Comparison of ENCODE assay signal across 12 cellular contexts in genomic region chr17:28426081-28426519, GRCh38. TPM values are rescaled to one million over a fixed set of nuclear protein-coding genes. Genes with fewer than 3 reads are reported as not detected.
DNase-seq lines count a peak whose midpoint lies in the region; ATAC-seq and TF ChIP-seq lines count a peak whose summit lies in the region.
"Had no signal": no experiment of that assay in that cellular context is flagged by ENCODE, and none has a peak within 500 bp of the region (broad histone marks: within the 10 kb centered on the region; RNA-seq: fewer than 3 reads in every experiment).

No MANE protein-coding gene starts in this region.

- no TSS peak for BruUV-seq in HCT116 (replicated peaks; lab: Mats Ljungman, UMichigan)

- no peak overlapping the region for H3K27ac ChIP-seq in HCT116 (ENCODE audit: low read depth, low read length)
- no peak overlapping the region for H3K27ac ChIP-seq in adrenal gland
- no peak overlapping the region for H3K27ac ChIP-seq in liver (ENCODE audit: low read depth in 1 of 2, low read length in 2 of 2)
- H3K27ac ChIP-seq: esophagus muscularis mucosa had no signal

- H3K79me2 ChIP-seq in HCT116 (ENCODE audit: insufficient read depth, low read length): no peaks in the 10 kb centered on the region

- CTCF ChIA-PET in BJ (lab: Yijun Ruan, JAX) (interaction anchor here (1.1 to 2.6 kb wide), 2 partner anchors 9 to 20 kb away, joined by 3 to 8 read pairs; no protein-coding TSS in a partner anchor), HCT116 (lab: Charles Lee) (interaction anchor here (1.5 to 1.9 kb wide), 2 partner anchors 9 to 10 kb away, joined by 6 read pairs; no protein-coding TSS in a partner anchor)

- no peak overlapping the region for H2AFZ ChIP-seq in HCT116 (ENCODE audit: low read depth, low read length, poor library complexity, severe bottlenecking)

- H3K4me3 ChIP-seq in BJ (ENCODE audit: low read depth, low read length): no peak overlapping the region
- no peak overlapping the region for H3K4me3 ChIP-seq in HCT116 (replicated peaks in 1 of 2; ENCODE audit: low read depth in 1 of 2, low read length in 2 of 2)
- H3K4me3 ChIP-seq in adrenal gland: no peak overlapping the region
- H3K4me3 ChIP-seq in liver (ENCODE audit: low read depth in 1 of 3, low read length in 3 of 3): no peak overlapping the region
- H3K4me3 ChIP-seq: esophagus muscularis mucosa had no signal

- H3K9ac ChIP-seq in HCT116 (ENCODE audit: low read length) (no peak overlapping the region), liver (ENCODE audit: low read depth in 1 of 2, low read length in 2 of 2) (no peak overlapping the region)

- TF ChIP-seq CTCF in BJ (IDR thresholded peaks at IDR 0.05; ENCODE audit: insufficient read depth, low read depth, low read length): peak; percentile 36; the same call in 1 of the 2 replicates
- TF ChIP-seq CTCF in HCT116 (IDR thresholded peaks at IDR 0.05 in 2 of 3, conservative IDR thresholded peaks at IDR 0.05 in 1 of 3; ENCODE audit: borderline replicate concordance in 1 of 3, insufficient read depth in 1 of 3, low read depth in 2 of 3, low read length in 2 of 3): peak in 2 of 3 experiments; percentile 64 to 69; a peak in 4 of 6 replicates
- TF ChIP-seq CTCF in adrenal gland (IDR thresholded peaks at IDR 0.05): peak in 5 of 6 experiments; percentile 9 to 35 (median 13)
- peak; percentile 25 for TF ChIP-seq CTCF in liver (IDR thresholded peaks at IDR 0.05; ENCODE audit: low read depth, low read length, missing input control)

- H3K9me3 ChIP-seq in HCT116 (ENCODE audit: control insufficient read depth in 1 of 2, insufficient read depth in 1 of 2, low read depth in 1 of 2, low read length in 2 of 2): no peaks in the 10 kb centered on the region
- no peaks in the 10 kb centered on the region for H3K9me3 ChIP-seq in adrenal gland (replicated peaks in 1 of 3)
- no peaks in the 10 kb centered on the region for H3K9me3 ChIP-seq in liver (ENCODE audit: control insufficient read depth in 4 of 4, low read length in 3 of 4)
- H3K9me3 ChIP-seq: esophagus muscularis mucosa had no signal

- RAD21 ChIA-PET in HCT116 (lab: Charles Lee; ENCODE audit: low non-redundant PET in 1 of 2, low total read pairs in 2 of 2, uncharacterized antibody in 2 of 2, unreplicated experiment in 2 of 2): no interaction called here

- H3K36me3 ChIP-seq in BJ (ENCODE audit: control insufficient read depth, insufficient read depth, low read length): no peaks in the 10 kb centered on the region
- no peaks in the 10 kb centered on the region for H3K36me3 ChIP-seq in HCT116 (ENCODE audit: control insufficient read depth in 1 of 2, insufficient read depth in 2 of 2, low read length in 2 of 2)
- no peaks in the 10 kb centered on the region for H3K36me3 ChIP-seq in adrenal gland (replicated peaks in 1 of 2)
- no peaks in the 10 kb centered on the region for H3K36me3 ChIP-seq in liver (ENCODE audit: control insufficient read depth in 4 of 4, insufficient read depth in 3 of 4, low read depth in 1 of 4, low read length in 3 of 4)
- H3K36me3 ChIP-seq: esophagus muscularis mucosa had no signal

- WGBS in adrenal gland, 4 donors: 74 to 88% (median 82%) methylated on average over 9 of the region's 9 CpGs
- 92% methylated on average over 9 of the region's 9 CpGs for WGBS in liver

- TF ChIP-seq RAD21 in HCT116 (IDR thresholded peaks at IDR 0.05; ENCODE audit: low read depth) (no peak), liver (IDR thresholded peaks at IDR 0.05) (peak in 1 of 2 donors; percentile 30)

- peak; percentile 99 for ATAC-seq in HCT116
- no peak for ATAC-seq in HG02588 (IDR thresholded peaks at IDR 0.05; ENCODE audit: unreplicated experiment)
- ATAC-seq: activated CD8-positive, alpha-beta memory T cell treated with anti-CD3 and anti-CD28 coated beads, Interleukin-2, amount 10 ng/mL, durations not matched to agents 7 days and 5 days; naive thymus-derived CD8-positive, alpha-beta T cell had no signal

- H4K20me1 ChIP-seq in HCT116 (ENCODE audit: insufficient read depth): no peaks in the 10 kb centered on the region

- no peaks in the 10 kb centered on the region for H3K4me1 ChIP-seq in HCT116 (ENCODE audit: control insufficient read depth in 1 of 2, insufficient read depth in 2 of 2, low read length in 2 of 2)
- no peaks in the 10 kb centered on the region for H3K4me1 ChIP-seq in adrenal gland (replicated peaks in 1 of 2)
- peaks cover 0 to 8% (median 1%) of the 10 kb centered on the region in 4 donors for H3K4me1 ChIP-seq in liver (ENCODE audit: control insufficient read depth in 4 of 4, insufficient read depth in 4 of 4, low read length in 3 of 4)
- H3K4me1 ChIP-seq: esophagus muscularis mucosa had no signal

- DNase-seq in BJ (ENCODE audit: low read depth) (no peak), HCT116 (ENCODE audit: low read depth, low spot score) (no peak), adrenal gland (no peak), cerebellar nuclear complex (lab: John Stamatoyannopoulos, UW) (no peak), cerebellum (ENCODE audit: low spot score) (no peak), DMS79 (lab: John Stamatoyannopoulos, UW) (no peak)
- DNase-seq: activated CD8-positive, alpha-beta memory T cell treated with anti-CD3 and anti-CD28 coated beads, Interleukin-2, amount 10 ng/mL, durations not matched to agents 7 days and 5 days; naive thymus-derived CD8-positive, alpha-beta T cell; NCI-H526 treated with DMSO at 0.1 percent for 48 hours had no signal

- H3K4me2 ChIP-seq in HCT116 (ENCODE audit: low read length): no peak overlapping the region

- H3K9me2 ChIP-seq in HCT116 (ENCODE audit: insufficient read depth): no peaks in the 10 kb centered on the region

- H3K27me3 ChIP-seq in BJ (ENCODE audit: control insufficient read depth, insufficient read depth, low read length) (peaks cover 3% of the 10 kb centered on the region; the same call in 1 of the 2 replicates), HCT116 (ENCODE audit: insufficient read depth, low read length) (no peaks in the 10 kb centered on the region), adrenal gland (peaks cover 3% of the 10 kb centered on the region), liver (ENCODE audit: control insufficient read depth in 4 of 4, insufficient read depth in 4 of 4, low read length in 3 of 4) (no peaks in the 10 kb centered on the region)

- POLR2A ChIA-PET in BJ (lab: Charles Lee) (no interaction called here), HCT116 (lab: Charles Lee) (no interaction called here)

- no peak for TF ChIP-seq POLR2A in HCT116 (IDR thresholded peaks at IDR 0.05; ENCODE audit: borderline replicate concordance, extremely low read depth, insufficient read depth, insufficient read length)
- TF ChIP-seq POLR2A in adrenal gland (IDR thresholded peaks at IDR 0.05): no peak

- intact Hi-C loops in HCT116 (cut with micrococcal nuclease) (no loop called here), adrenal gland (cut with DNase I) (no loop called here)

TF ChIP-seq in HCT116, 20 proteins besides CTCF, POLR2A, EP300 and RAD21 (continues in another document):
- TF ChIP-seq ZNF274 (IDR thresholded peaks at IDR 0.05; ENCODE audit: low read depth, low read length) (no peak), SRF (IDR thresholded peaks at IDR 0.05; ENCODE audit: low read depth) (no peak), CEBPB (IDR thresholded peaks at IDR 0.05; ENCODE audit: low read depth) (no peak), CBX3 (IDR thresholded peaks at IDR 0.05; ENCODE audit: low read depth) (no peak), SP1 (IDR thresholded peaks at IDR 0.05; ENCODE audit: low read depth) (no peak), ELF1 (IDR thresholded peaks at IDR 0.05; ENCODE audit: borderline replicate concordance, low read depth) (no peak), YY1 (IDR thresholded peaks at IDR 0.05; ENCODE audit: extremely low read depth, insufficient replicate concordance, low read depth, low read length) (no peak), ZFX (IDR thresholded peaks at IDR 0.05) (no peak)

TF ChIP-seq in liver, 16 proteins besides CTCF, POLR2A, EP300 and RAD21 (continues in another document):
- no peak for TF ChIP-seq YY1 (IDR thresholded peaks at IDR 0.05)
- TF ChIP-seq ATF3 (IDR thresholded peaks at IDR 0.05): no peak
- TF ChIP-seq FOXA1 (IDR thresholded peaks at IDR 0.05): no peak

RNA-seq across cellular contexts. Expression of gene SLC46A1, which starts 20.1 kb away (rescaled TPM):
- polyA plus RNA-seq in BJ (2011; rRNA removed) (5.2 and 5.9 TPM in 2 replicates), adrenal gland (100 to 1,000 TPM in 1 of 3 donors, 10 to 100 TPM in 2; 13.3 to 104 (median 15.4) TPM), liver (10 to 100 TPM; 17.9 to 20.4 TPM)
- polyA minus RNA-seq in BJ (2011; rRNA and poly(A)+ RNA removed): 7.2 and 7.3 TPM in 2 replicates
- total RNA-seq in HCT116 (2021; ENCODE audit: unreplicated experiment) (17.8 TPM), adrenal gland (10 to 100 TPM; 35.6 to 79.8 (median 49.9) TPM), liver (10 to 100 TPM; 13.6 to 47.9 TPM), cerebellum (19.3 TPM)
- 7.0 and 7.1 TPM in 2 replicates for polyA plus RNA-seq in HCT116 (2012)

RNA-seq across cellular contexts. Expression of gene SLC13A2, which starts 47.3 kb away (rescaled TPM):
- not detected in 2 replicates for polyA plus RNA-seq in BJ (2011; rRNA removed)
- not detected in 2 replicates for polyA minus RNA-seq in BJ (2011; rRNA and poly(A)+ RNA removed)
- total RNA-seq in HCT116 (2021; ENCODE audit: unreplicated experiment): not detected
- polyA plus RNA-seq in HCT116 (2012): not detected in 2 replicates
- total RNA-seq in adrenal gland: not detected
- under 1 TPM in 2 of 3 donors, not detected in 1; 0.03 to 0.05 TPM for polyA plus RNA-seq in adrenal gland
- total RNA-seq in liver: under 1 TPM; 0.25 to 0.47 TPM
- under 1 TPM; 0.10 to 0.52 TPM for polyA plus RNA-seq in liver
- total RNA-seq in cerebellum: not detected
- total RNA-seq: activated CD8-positive, alpha-beta memory T cell treated with anti-CD3 and anti-CD28 coated beads, Interleukin-2, amount 10 ng/mL, durations not matched to agents 7 days and 5 days; esophagus muscularis mucosa; naive thymus-derived CD8-positive, alpha-beta T cell had no signal
- polyA plus RNA-seq: naive thymus-derived CD8-positive, alpha-beta T cell had no signal

RNA-seq across cellular contexts. Expression of gene SARM1, which starts 54.6 kb away (rescaled TPM):
- polyA plus RNA-seq in BJ (2011; rRNA removed): 8.7 and 13.4 TPM in 2 replicates
- 12.5 and 15.6 TPM in 2 replicates for polyA minus RNA-seq in BJ (2011; rRNA and poly(A)+ RNA removed)
- 1.3 TPM for total RNA-seq in HCT116 (2021; ENCODE audit: unreplicated experiment)
- 1.3 and 1.7 TPM in 2 replicates for polyA plus RNA-seq in HCT116 (2012)
- 10 to 100 TPM; 20.7 to 40.0 (median 28.2) TPM for total RNA-seq in adrenal gland
- 10 to 100 TPM; 10.8 to 22.6 (median 16.0) TPM for polyA plus RNA-seq in adrenal gland
- total RNA-seq in liver: 1 to 10 TPM; 4.9 to 5.4 TPM
- polyA plus RNA-seq in liver: 1 to 10 TPM; 2.4 to 5.4 TPM
- total RNA-seq in cerebellum: 31.9 TPM

RNA-seq across cellular contexts. Expression of gene VTN, which starts 56.0 kb away (rescaled TPM):
- 1.9 and 4.2 TPM in 2 replicates for polyA plus RNA-seq in BJ (2011; rRNA removed)
- 1.4 and 1.8 TPM in 2 replicates for polyA minus RNA-seq in BJ (2011; rRNA and poly(A)+ RNA removed)
- total RNA-seq in HCT116 (2021; ENCODE audit: unreplicated experiment): 1.5 TPM
- not detected in 2 replicates for polyA plus RNA-seq in HCT116 (2012)
- total RNA-seq in adrenal gland: 100 to 1,000 TPM; 140 to 470 (median 223) TPM
- polyA plus RNA-seq in adrenal gland: 100 to 1,000 TPM in 2 of 3 donors, 10 to 100 TPM in 1; 69.9 to 184 (median 122) TPM
- 1,000 to 10,000 TPM; 1,668 to 3,689 TPM for total RNA-seq in liver
- 1,000 to 10,000 TPM; 3,352 to 4,059 TPM for polyA plus RNA-seq in liver
- 0.64 TPM for total RNA-seq in cerebellum
- polyA plus RNA-seq: naive thymus-derived CD8-positive, alpha-beta T cell had no signal

Comparison
In these comparisons a context has a peak if more than half of its experiments do, and no peak if none do; other contexts are left out.
1. CTCF ChIP-seq: peak in every context shown above with its lines; median percentile 66 in HCT116; 36 in BJ; 25 in liver; 13 in adrenal gland.